In genomic region chr20:32296874-32297420, GRCh38 we compare ENCODE assay signal across 31 cellular contexts. TPM values are rescaled to one million over a fixed set of nuclear protein-coding genes. Genes with fewer than 3 reads are reported as not detected.
DNase-seq lines count a peak whose midpoint lies in the region; ATAC-seq lines count a peak whose summit lies in the region.
"Had no signal": no experiment of that assay in that cellular context is flagged by ENCODE, and none has a peak within 500 bp of the region (broad histone marks: within the 10 kb centered on the region; RNA-seq: fewer than 3 reads in every experiment).

No MANE protein-coding gene starts in this region.

- H3K9me3 ChIP-seq in adipocyte (ENCODE audit: control insufficient read depth, low read length) (no peaks in the 10 kb centered on the region), skeletal muscle satellite cell (replicated peaks; ENCODE audit: low read length) (no peaks in the 10 kb centered on the region)
- H3K9me3 ChIP-seq: A549, colonic mucosa, prostate gland had no signal

- peak overlapping the region; percentile 13 for H3K4me3 ChIP-seq in adipocyte (ENCODE audit: low read length)
- H3K4me3 ChIP-seq in skeletal muscle satellite cell (ENCODE audit: low read length) = no peak overlapping the region
- H3K4me3 ChIP-seq: A549, colonic mucosa, GM23248, prostate gland had no signal

- H3K9ac ChIP-seq in adipocyte (ENCODE audit: low read length) (no peak overlapping the region), skeletal muscle satellite cell (ENCODE audit: low read depth, low read length) (no peak overlapping the region)
- H3K9ac ChIP-seq: GM23248 had no signal

- H3K9me3 Mint-ChIP-seq in activated T-cell treated with anti-CD3 and anti-CD28 coated beads, Interleukin-2, amount 50 U/mL, for 24 hours = no peaks in the 10 kb centered on the region
- no peaks in the 10 kb centered on the region for H3K9me3 Mint-ChIP-seq in stimulated activated naive B cell treated with anti-CD40 and anti-IgM and Interleukin-4, amounts not matched to agents 10 μg/mL and 1 μg/mL and 100 μg/mL, for 72 hours
- H3K9me3 Mint-ChIP-seq in naive thymus-derived CD8-positive, alpha-beta T cell = no peaks in the 10 kb centered on the region
- H3K9me3 Mint-ChIP-seq: activated CD4-positive, alpha-beta memory T cell treated with anti-CD3 and anti-CD28 coated beads for 36 hours; CD4-positive, alpha-beta memory T cell had no signal

- no peak overlapping the region for H3K4me3 Mint-ChIP-seq in activated T-cell treated with anti-CD3 and anti-CD28 coated beads, Interleukin-2, amount 50 U/mL, for 24 hours
- no peak overlapping the region for H3K4me3 Mint-ChIP-seq in stimulated activated naive B cell treated with anti-CD40 and anti-IgM and Interleukin-4, amounts not matched to agents 10 μg/mL and 1 μg/mL and 100 μg/mL, for 72 hours
- no peak overlapping the region for H3K4me3 Mint-ChIP-seq in naive thymus-derived CD8-positive, alpha-beta T cell
- H3K4me3 Mint-ChIP-seq: activated CD4-positive, alpha-beta memory T cell treated with anti-CD3 and anti-CD28 coated beads for 36 hours; CD4-positive, alpha-beta memory T cell had no signal

- no peaks in the 10 kb centered on the region for H3K27me3 Mint-ChIP-seq in activated T-cell treated with anti-CD3 and anti-CD28 coated beads, Interleukin-2, amount 50 U/mL, for 24 hours
- no peaks in the 10 kb centered on the region for H3K27me3 Mint-ChIP-seq in stimulated activated naive B cell treated with anti-CD40 and anti-IgM and Interleukin-4, amounts not matched to agents 10 μg/mL and 1 μg/mL and 100 μg/mL, for 72 hours
- H3K27me3 Mint-ChIP-seq in naive thymus-derived CD8-positive, alpha-beta T cell = no peaks in the 10 kb centered on the region
- H3K27me3 Mint-ChIP-seq: activated CD4-positive, alpha-beta memory T cell treated with anti-CD3 and anti-CD28 coated beads for 36 hours; CD4-positive, alpha-beta memory T cell had no signal

- ATAC-seq in left lobe of liver = peak; percentile 72
- no peak for ATAC-seq in stimulated activated naive B cell treated with anti-CD40 and anti-IgM and Interleukin-4, amounts not matched to agents 10 μg/mL and 1 μg/mL and 100 μg/mL, for 72 hours (replicated peaks)
- no peak for ATAC-seq in naive thymus-derived CD8-positive, alpha-beta T cell
- ATAC-seq: A549, foreskin keratinocyte, Panc1 had no signal

- peaks cover 18% of the 10 kb centered on the region for H3K4me1 ChIP-seq in adipocyte (ENCODE audit: control insufficient read depth, insufficient read depth, low read length)
- peaks cover 4% of the 10 kb centered on the region for H3K4me1 ChIP-seq in skeletal muscle satellite cell (ENCODE audit: control insufficient read depth, insufficient read depth, low read length)
- H3K4me1 ChIP-seq: A549, colonic mucosa, foreskin keratinocyte, prostate gland had no signal

- peak overlapping the region; percentile 9 for H3K4me2 ChIP-seq in skeletal muscle satellite cell (ENCODE audit: low read length)
- H3K4me2 ChIP-seq: A549 had no signal

- DNase-seq in activated T-cell treated with anti-CD3 and anti-CD28 coated beads, Interleukin-2, amount 50 U/mL, for 24 hours = no peak
- DNase-seq in activated T-cell treated with anti-CD3 and anti-CD28 coated beads for 4 hours (no peak), adipocyte (ENCODE audit: low read depth) (no peak), left lobe of liver (ENCODE audit: low spot score) (peak; percentile 75), NAMALWA (ENCODE audit: low spot score) (no peak)
- no peak for DNase-seq in stimulated activated naive B cell treated with anti-CD40 and anti-IgM and Interleukin-4, amounts not matched to agents 10 μg/mL and 1 μg/mL and 100 μg/mL, for 72 hours
- DNase-seq in naive thymus-derived CD8-positive, alpha-beta T cell = no peak
- DNase-seq: activated CD4-positive, alpha-beta memory T cell treated with anti-CD3 and anti-CD28 coated beads for 36 hours; activated CD4-positive, CD25-positive, alpha-beta regulatory T cell; activated CD8-positive, alpha-beta memory T cell treated with anti-CD3 and anti-CD28 coated beads, Interleukin-2, amount 50 U/mL, for 4 hours; activated gamma-delta T cell treated with Interleukin-2 at 50 U/mL for 16 hours; AML-193; CD4-positive, alpha-beta memory T cell; colonic mucosa; DMS 273 treated with DMSO at 0.1 percent for 48 hours; effector memory CD4-positive, alpha-beta T cell; EL; foreskin keratinocyte; GM23248; NCI-H1048; NCI-H187; NCI-H526; nucleus accumbens; SIG-M5; SW 1271; T1000; trophoblast cell had no signal

- peak overlapping the region; percentile 70 for H3K27ac Mint-ChIP-seq in activated T-cell treated with anti-CD3 and anti-CD28 coated beads, Interleukin-2, amount 50 U/mL, for 24 hours
- H3K27ac Mint-ChIP-seq in stimulated activated naive B cell treated with anti-CD40 and anti-IgM and Interleukin-4, amounts not matched to agents 10 μg/mL and 1 μg/mL and 100 μg/mL, for 72 hours = no peak overlapping the region
- no peak overlapping the region for H3K27ac Mint-ChIP-seq in naive thymus-derived CD8-positive, alpha-beta T cell
- H3K27ac Mint-ChIP-seq: activated CD4-positive, alpha-beta memory T cell treated with anti-CD3 and anti-CD28 coated beads for 36 hours had no signal

- POLR2A ChIA-PET in naive thymus-derived CD8-positive, alpha-beta T cell (lab: Charles Lee) = no interaction called here

- peaks cover 64% of the 10 kb centered on the region for H3K4me1 Mint-ChIP-seq in activated T-cell treated with anti-CD3 and anti-CD28 coated beads, Interleukin-2, amount 50 U/mL, for 24 hours (ENCODE audit: low read depth)
- peaks cover 22 to 58% of the 10 kb centered on the region in 2 donors for H3K4me1 Mint-ChIP-seq in stimulated activated naive B cell treated with anti-CD40 and anti-IgM and Interleukin-4, amounts not matched to agents 10 μg/mL and 1 μg/mL and 100 μg/mL, for 72 hours
- H3K4me1 Mint-ChIP-seq in naive thymus-derived CD8-positive, alpha-beta T cell = peaks cover 10 to 33% (median 25%) of the 10 kb centered on the region in 4 donors

- H3K36me3 ChIP-seq in adipocyte (ENCODE audit: control insufficient read depth, insufficient read depth, low read length, severe bottlenecking) (no peaks in the 10 kb centered on the region), skeletal muscle satellite cell (ENCODE audit: insufficient read depth, low read length) (no peaks in the 10 kb centered on the region)
- H3K36me3 ChIP-seq: colonic mucosa, prostate gland had no signal

- H3K27me3 ChIP-seq in adipocyte (replicated peaks; ENCODE audit: control insufficient read depth, insufficient read depth, low read length) (no peaks in the 10 kb centered on the region), skeletal muscle satellite cell (ENCODE audit: control insufficient read depth, insufficient read depth, low read length) (no peaks in the 10 kb centered on the region)
- H3K27me3 ChIP-seq: colonic mucosa, foreskin keratinocyte had no signal

- peaks cover 62% of the 10 kb centered on the region for H3K36me3 Mint-ChIP-seq in activated T-cell treated with anti-CD3 and anti-CD28 coated beads, Interleukin-2, amount 50 U/mL, for 24 hours (ENCODE audit: low read depth)
- H3K36me3 Mint-ChIP-seq in stimulated activated naive B cell treated with anti-CD40 and anti-IgM and Interleukin-4, amounts not matched to agents 10 μg/mL and 1 μg/mL and 100 μg/mL, for 72 hours = peaks cover 4 to 14% of the 10 kb centered on the region in 2 donors
- peaks cover 0 to 8% (median 6%) of the 10 kb centered on the region in 3 donors for H3K36me3 Mint-ChIP-seq in naive thymus-derived CD8-positive, alpha-beta T cell

RNA-seq across cellular contexts. Expression of gene KIF3B, which starts 19.5 kb away (rescaled TPM):
- total RNA-seq in left lobe of liver = 19.3 TPM
- total RNA-seq in skeletal muscle satellite cell (2012; rRNA removed) = 21.5 and 21.8 TPM in 2 replicates
- 10 to 100 TPM in 1 of 2 experiments, 1 to 10 TPM in 1; 9.5 to 11.4 TPM for total RNA-seq in naive thymus-derived CD8-positive, alpha-beta T cell
- polyA plus RNA-seq in naive thymus-derived CD8-positive, alpha-beta T cell = 1 to 10 TPM; 2.2 to 3.2 (median 2.2) TPM
